8 cellular contexts compared by ENCODE assay signal in genomic region chr11:45147871-45148270, GRCh38. TPM values are rescaled to one million over a fixed set of nuclear protein-coding genes. Genes with fewer than 3 reads are reported as not detected.
DNase-seq lines count a peak whose midpoint lies in the region; ATAC-seq, FAIRE-seq and TF ChIP-seq lines count a peak whose summit lies in the region.

No MANE protein-coding gene starts in this region.

- peak overlapping the region; percentile 71; the same call in 1 of the 2 replicates for H3K4me2 ChIP-seq in MM.1S (ENCODE audit: low read depth, low read length)
- H3K4me2 ChIP-seq in H1 (ENCODE audit: insufficient read depth in 1 of 2, low read depth in 2 of 2, low read length in 2 of 2) = peak overlapping the region; percentile 70 to 85

- no peaks in the 10 kb centered on the region for H3F3A ChIP-seq in MM.1S (ENCODE audit: insufficient read depth, low read length)

- no peak overlapping the region for H4K8ac ChIP-seq in H1 (ENCODE audit: extremely low read depth, insufficient read depth, low read length)

- H3K4me3 ChIP-seq in BE2C (ENCODE audit: low read depth, low read length) = peak overlapping the region; percentile 71
- peak overlapping the region; percentile 71 for H3K4me3 ChIP-seq in MM.1S (ENCODE audit: low read length)
- peak overlapping the region; percentile 55 to 85 (median 70) for H3K4me3 ChIP-seq in H1 (ENCODE audit: extremely low read depth in 1 of 4, insufficient read depth in 2 of 4, low read depth in 3 of 4, low read length in 4 of 4)

- H3K23me2 ChIP-seq in H1 (ENCODE audit: low read depth, low read length) = peaks cover 11% of the 10 kb centered on the region

- peak overlapping the region; percentile 8 for H3K56ac ChIP-seq in H1 (replicated peaks; ENCODE audit: insufficient read length, low read depth, low read length)

- POLR2A ChIA-PET in H1 (lab: Charles Lee; ENCODE audit: partially characterized antibody) = interaction anchor here (0.6 to 1.8 kb wide), 3 partner anchors 9 to 83 kb away, joined by 3 to 8 read pairs (median 3); no protein-coding TSS in a partner anchor

- no peak for TF ChIP-seq RAD21 in H1 (IDR thresholded peaks at IDR 0.05 in 1 of 2, conservative IDR thresholded peaks at IDR 0.05 in 1 of 2; ENCODE audit: low read depth in 2 of 2, low read length in 2 of 2)

- H3K14ac ChIP-seq in H1 (ENCODE audit: insufficient read length) = no peak overlapping the region

- no peak overlapping the region for H2AK5ac ChIP-seq in H1 (ENCODE audit: low read depth, low read length)

- no peak overlapping the region for H4K91ac ChIP-seq in H1 (replicated peaks; ENCODE audit: insufficient read length, low read length)

- H3K23ac ChIP-seq in H1 (ENCODE audit: insufficient read length) = no peak overlapping the region

- peak overlapping the region; percentile 95 to 98 (median 98) for H3K27ac Mint-ChIP-seq in nephron

- peaks cover 17% of the 10 kb centered on the region for H3K79me1 ChIP-seq in H1 (ENCODE audit: low read depth, low read length)

- H3K79me2 ChIP-seq in MM.1S (ENCODE audit: low read length) (no peaks in the 10 kb centered on the region), H1 (ENCODE audit: control insufficient read depth in 1 of 2, insufficient read depth in 2 of 2, low read length in 2 of 2) (peaks cover 6 to 42% of the 10 kb centered on the region in 2 experiments; a peak in 3 of 4 replicates)

- no peak overlapping the region for H2BK5ac ChIP-seq in H1 (ENCODE audit: low read depth, low read length)

- no peak for FAIRE-seq in H1 (lab: Jason Lieb, UNC)

- H3K27ac ChIP-seq in MM.1S (ENCODE audit: low read length) (no peak overlapping the region), H1 (ENCODE audit: low read depth, low read length) (no peak overlapping the region; the same call in 1 of the 2 replicates)

- DNase-seq in BE2C (no peak), MM.1S (no peak), H1 (ENCODE audit: low read depth in 1 of 2, low spot score in 2 of 2) (no peak)
- DNase-seq in central memory CD4-positive, alpha-beta T cell = no peak

- no peak overlapping the region for H2BK15ac ChIP-seq in H1 (ENCODE audit: low read length)

- no peak overlapping the region for H2BK12ac ChIP-seq in H1 (ENCODE audit: low read depth, low read length)

- peaks cover 5% of the 10 kb centered on the region; the same call in 1 of the 2 replicates for H3K4me1 ChIP-seq in BE2C
- 0 out of 2 replicates have a peak, but pooled peaks cover 5% of the 10 kb centered on the region for H3K4me1 ChIP-seq in MM.1S (ENCODE audit: low read length)
- peaks cover 0 to 11% (median 4%) of the 10 kb centered on the region in 4 experiments; a peak in 4 of 7 replicates for H3K4me1 ChIP-seq in H1 (replicated peaks in 1 of 4; ENCODE audit: control insufficient read depth in 3 of 4, insufficient read depth in 4 of 4, low read length in 3 of 4)

- H2BK20ac ChIP-seq in H1 (ENCODE audit: low read length) = no peak overlapping the region

- no peaks in the 10 kb centered on the region for H3K27me3 ChIP-seq in BE2C
- 0 out of 2 replicates have a peak, but pooled peaks cover 4% of the 10 kb centered on the region for H3K27me3 ChIP-seq in MM.1S (replicated peaks; ENCODE audit: insufficient read depth, low read length)
- peaks cover 0 to 16% (median 10%) of the 10 kb centered on the region in 4 experiments; a peak in 5 of 7 replicates for H3K27me3 ChIP-seq in H1 (replicated peaks in 1 of 4; ENCODE audit: control insufficient read depth in 3 of 4, extremely low read depth in 1 of 4, insufficient read depth in 3 of 4, low read length in 3 of 4)

- no peak overlapping the region for H2BK120ac ChIP-seq in H1 (replicated peaks; ENCODE audit: low read depth, low read length)

- peaks cover 27% of the 10 kb centered on the region for H3K27me3 Mint-ChIP-seq in nephron (ENCODE audit: low read depth)

- H3K9me3 ChIP-seq in BE2C (no peaks in the 10 kb centered on the region), MM.1S (replicated peaks; ENCODE audit: insufficient read depth, low read length) (no peaks in the 10 kb centered on the region), H1 (ENCODE audit: insufficient read depth in 2 of 2, low read depth in 1 of 2, low read length in 1 of 2) (peaks cover 0 to 3% of the 10 kb centered on the region in 2 experiments; a peak in 1 of 4 replicates)

- ATAC-seq in GM21381 (IDR thresholded peaks at IDR 0.05; ENCODE audit: unreplicated experiment) (no peak), HG03521 (IDR thresholded peaks at IDR 0.05; ENCODE audit: unreplicated experiment) (no peak), GM19467 (IDR thresholded peaks at IDR 0.05; ENCODE audit: unreplicated experiment) (no peak)

- TF ChIP-seq EP300 in H1 (IDR thresholded peaks at IDR 0.05; ENCODE audit: borderline replicate concordance in 1 of 2, low read depth in 2 of 2, low read length in 2 of 2) = no peak

- no peak for TF ChIP-seq CTCF in BE2C (IDR thresholded peaks at IDR 0.05; ENCODE audit: low read depth, low read length)
- TF ChIP-seq CTCF in MM.1S (IDR thresholded peaks at IDR 0.05; ENCODE audit: low read length) = no peak
- TF ChIP-seq CTCF in H1 (IDR thresholded peaks at IDR 0.05; ENCODE audit: control extremely low read depth in 1 of 3, insufficient read depth in 1 of 3, low read depth in 1 of 3, low read length in 3 of 3) = no peak
- TF ChIP-seq CTCF in nephron (IDR thresholded peaks at IDR 0.05; ENCODE audit: unreplicated experiment in 3 of 3) = no peak

- WGBS in H1 (ENCODE audit: extremely low coverage in 1 of 2, insufficient coverage in 1 of 2, insufficient read length in 1 of 2, insufficient replicate concordance in 2 of 2, low coverage in 1 of 2, low lambda C conversion rate in 2 of 2, missing lambda C conversion rate in 1 of 2), 2 experiments = 69% methylated on average over 6 of the region's 6 CpGs; no CpG with 5 or more reads in 1 of the 2 experiments

- H3K18ac ChIP-seq in H1 (ENCODE audit: extremely low read depth, low read length) = no peak overlapping the region

- CTCF ChIA-PET in H1 (lab: Charles Lee; ENCODE audit: partially characterized antibody) = no interaction called here

- TF ChIP-seq POLR2A in H1 (IDR thresholded peaks at IDR 0.05; ENCODE audit: control extremely low read depth in 1 of 2, low read depth in 2 of 2, low read length in 2 of 2) = no peak

- H3K4me1 Mint-ChIP-seq in nephron = peaks cover 51% of the 10 kb centered on the region

- no peaks in the 10 kb centered on the region for H3K9me2 ChIP-seq in MM.1S (replicated peaks; ENCODE audit: insufficient read depth, low read length)

- no peaks in the 10 kb centered on the region for H3K36me3 ChIP-seq in BE2C
- no peaks in the 10 kb centered on the region for H3K36me3 ChIP-seq in MM.1S (replicated peaks; ENCODE audit: insufficient read depth, low read length)
- no peaks in the 10 kb centered on the region for H3K36me3 ChIP-seq in H1 (ENCODE audit: control insufficient read depth in 2 of 4, insufficient read depth in 4 of 4, low read length in 3 of 4)

- H2AFZ ChIP-seq in MM.1S (ENCODE audit: low read length) = peak overlapping the region; percentile 74
- H2AFZ ChIP-seq in H1 (ENCODE audit: low read length) = no peak overlapping the region

- H3K9me3 Mint-ChIP-seq in nephron = no peaks in the 10 kb centered on the region

- H3K36me3 Mint-ChIP-seq in nephron (ENCODE audit: low read depth) = peaks cover 4% of the 10 kb centered on the region

- no peaks in the 10 kb centered on the region for H4K20me1 ChIP-seq in MM.1S (ENCODE audit: insufficient read depth, low read length)
- peaks cover 0 to 4% of the 10 kb centered on the region in 2 experiments for H4K20me1 ChIP-seq in H1 (replicated peaks in 1 of 2; ENCODE audit: control insufficient read depth in 1 of 2, insufficient read depth in 2 of 2, low read length in 2 of 2)

- H3K4me3 Mint-ChIP-seq in nephron = peak overlapping the region; percentile 95 to 97 (median 97)

- H4K5ac ChIP-seq in H1 (ENCODE audit: insufficient read length, low read depth, low read length) = peak overlapping the region; percentile 63

- no peak overlapping the region for H3K4ac ChIP-seq in H1 (replicated peaks; ENCODE audit: insufficient read length, low read depth, low read length)

- H3K9ac ChIP-seq in MM.1S (ENCODE audit: low read length) = peak overlapping the region; percentile 55; the same call in 1 of the 2 replicates
- peak overlapping the region in 1 of 4 experiments; percentile 13; a peak in 1 of 7 replicates for H3K9ac ChIP-seq in H1 (replicated peaks in 1 of 4; ENCODE audit: extremely low read depth in 1 of 4, low read depth in 3 of 4, low read length in 3 of 4)

TF ChIP-seq in H1, 55 proteins besides CTCF, POLR2A, EP300 and RAD21:
- TF ChIP-seq CTBP2 (IDR thresholded peaks at IDR 0.05; ENCODE audit: borderline replicate concordance, insufficient read depth, insufficient read length, low read length) = no peak
- TF ChIP-seq SAP30 (IDR thresholded peaks at IDR 0.05; ENCODE audit: insufficient read depth, insufficient replicate concordance, low read length) = no peak
- TF ChIP-seq NRF1 (IDR thresholded peaks at IDR 0.05; ENCODE audit: low read depth, low read length) = no peak
- TF ChIP-seq MAX (IDR thresholded peaks at IDR 0.05) = no peak
- no peak for TF ChIP-seq POU5F1 (IDR thresholded peaks at IDR 0.05; ENCODE audit: low read depth, low read length)
TF ChIP-seq in H1: peak in this region for 0.

RNA-seq across cellular contexts. Expression of gene PRDM11, which starts 1.4 kb away (rescaled TPM):
- 5.9 TPM for polyA plus RNA-seq in BE2C (2012; ENCODE audit: insufficient read depth, insufficient read length, low read depth)
- 10.0 and 11.7 TPM in 2 replicates for total RNA-seq in H1 (2021; fragmentation: NEBNext Ultra II Directional; extraction: Animal tissue kit (Norgen Biotek cat#: 25700))
- polyA plus RNA-seq in H1 (2011; rRNA removed) = 3.6 and 5.6 TPM in 2 replicates
- polyA plus RNA-seq in H1 (2011; cell fraction: cytosol; rRNA removed) = 5.0 TPM
- 6.9 TPM for polyA plus RNA-seq in H1 (2011; cell fraction: nucleus; rRNA removed)
- 4.1 to 4.5 TPM (median 4.2 TPM) in 4 replicates for polyA plus RNA-seq in H1 (2012, experiment 1 of 2)
- polyA plus RNA-seq in H1 (2012, experiment 2 of 2) = 1.9 TPM
- polyA plus RNA-seq in H1 (2013, experiment 1 of 2) = 3.0 TPM
- 3.1 TPM for polyA plus RNA-seq in H1 (2013, experiment 2 of 2)
- 8.0 and 10.8 TPM in 2 replicates for polyA minus RNA-seq in H1 (2011; rRNA and poly(A)+ RNA removed)
- polyA minus RNA-seq in H1 (2011; cell fraction: cytosol; rRNA and poly(A)+ RNA removed) = 4.5 TPM
- polyA minus RNA-seq in H1 (2011; cell fraction: nucleus; rRNA and poly(A)+ RNA removed) = 9.1 TPM
